Comparison of ENCODE assay signal across 17 cellular contexts in genomic region chr3:60758169-60758568, GRCh38.
"Had no signal": no experiment of that assay in that cellular context is flagged by ENCODE, and none has a peak within 500 bp of the region (broad histone marks: within the 10 kb centered on the region; RNA-seq: fewer than 3 reads in every experiment).

No MANE protein-coding gene starts in this region.

- H3K4me1 Mint-ChIP-seq: activated CD4-positive, alpha-beta T cell treated with anti-CD3 and anti-CD28 coated beads for 36 hours; activated T-helper 17 cell treated with anti-CD3 and anti-CD28 coated beads, Interleukin-2, amount 50 U/mL, for 72 hours had no signal

- H3K27ac Mint-ChIP-seq: activated CD4-positive, alpha-beta memory T cell treated with anti-CD3 and anti-CD28 coated beads for 36 hours; activated CD4-positive, alpha-beta T cell treated with anti-CD3 and anti-CD28 coated beads for 36 hours; activated naive CD4-positive, alpha-beta T cell treated with anti-CD3 and anti-CD28 coated beads for 36 hours; activated T-helper 17 cell treated with anti-CD3 and anti-CD28 coated beads, Interleukin-2, amount 50 U/mL, for 72 hours; nephron had no signal

- DNase-seq: activated CD4-positive, alpha-beta memory T cell treated with anti-CD3 and anti-CD28 coated beads for 36 hours; activated CD4-positive, alpha-beta T cell treated with anti-CD3 and anti-CD28 coated beads for 36 hours; activated naive CD4-positive, alpha-beta T cell treated with anti-CD3 and anti-CD28 coated beads for 36 hours; body of pancreas; central memory CD4-positive, alpha-beta T cell; foreskin keratinocyte; hippocampal formation; left colon; midbrain; retina; stimulated activated CD4-positive, alpha-beta T cell treated with anti-CD3 and anti-CD28 coated beads, Interleukin-12 subunit alpha, Interleukin-12 subunit beta, amount 100 ng/mL, for 4 hours; stimulated activated CD4-positive, alpha-beta T cell treated with anti-CD3 and anti-CD28 coated beads, Interleukin-1b, Interleukin-23, amount 100 ng/mL, for 48 hours; stimulated activated CD8-positive, alpha-beta memory T cell treated with anti-CD3 and anti-CD28 coated beads, Interleukin-4, amount 100 ng/mL, for 48 hours; stimulated activated naive CD4-positive, alpha-beta T cell had no signal

- H3K9me3 ChIP-seq: body of pancreas had no signal

- H3K4me3 Mint-ChIP-seq: activated CD4-positive, alpha-beta memory T cell treated with anti-CD3 and anti-CD28 coated beads for 36 hours; activated CD4-positive, alpha-beta T cell treated with anti-CD3 and anti-CD28 coated beads for 36 hours; activated naive CD4-positive, alpha-beta T cell treated with anti-CD3 and anti-CD28 coated beads for 36 hours; activated T-helper 17 cell treated with anti-CD3 and anti-CD28 coated beads, Interleukin-2, amount 50 U/mL, for 72 hours; nephron had no signal

- H3K27ac ChIP-seq: body of pancreas, foreskin keratinocyte had no signal

- H3K27me3 ChIP-seq: body of pancreas, foreskin keratinocyte had no signal

- H3K4me3 ChIP-seq: body of pancreas, lung had no signal

- H3K9me3 Mint-ChIP-seq: activated CD4-positive, alpha-beta memory T cell treated with anti-CD3 and anti-CD28 coated beads for 36 hours; activated naive CD4-positive, alpha-beta T cell treated with anti-CD3 and anti-CD28 coated beads for 36 hours had no signal

- H3K4me1 ChIP-seq: body of pancreas, foreskin keratinocyte had no signal

- H3K36me3 Mint-ChIP-seq: activated CD4-positive, alpha-beta memory T cell treated with anti-CD3 and anti-CD28 coated beads for 36 hours had no signal

- H3K27me3 Mint-ChIP-seq: activated CD4-positive, alpha-beta memory T cell treated with anti-CD3 and anti-CD28 coated beads for 36 hours; activated CD4-positive, alpha-beta T cell treated with anti-CD3 and anti-CD28 coated beads for 36 hours; activated T-helper 17 cell treated with anti-CD3 and anti-CD28 coated beads, Interleukin-2, amount 50 U/mL, for 72 hours had no signal
